In genomic region chr14:56482306-56482705, GRCh38 we compare ENCODE assay signal across 9 cellular contexts.
DNase-seq lines count a peak whose midpoint lies in the region; ATAC-seq and TF ChIP-seq lines count a peak whose summit lies in the region.
"Had no signal": no experiment of that assay in that cellular context is flagged by ENCODE, and none has a peak within 500 bp of the region (broad histone marks: within the 10 kb centered on the region; RNA-seq: fewer than 3 reads in every experiment).

No MANE protein-coding gene starts in this region.

- H3K27me3 ChIP-seq in cardiac muscle cell (no peaks in the 10 kb centered on the region), heart left ventricle (no peaks in the 10 kb centered on the region)

- no peak overlapping the region for H3K4me3 ChIP-seq in cardiac muscle cell
- no peak overlapping the region for H3K4me3 ChIP-seq in heart left ventricle

- WGBS in heart left ventricle, 4 donors = 57 to 68% (median 59%) methylated on average over 5 of the region's 5 CpGs

- no peak overlapping the region for H3K4me3 Mint-ChIP-seq in natural killer cell
- H3K4me3 Mint-ChIP-seq: activated naive CD8-positive, alpha-beta T cell treated with anti-CD3 and anti-CD28 coated beads, Interleukin-2, amount 50 U/mL, for 24 hours had no signal

- peaks cover 14 to 19% of the 10 kb centered on the region in 2 donors for H3K27me3 Mint-ChIP-seq in natural killer cell (ENCODE audit: low read depth in 2 of 2)

- ATAC-seq in heart left ventricle (no peak), GM18868 (IDR thresholded peaks at IDR 0.05; ENCODE audit: unreplicated experiment) (no peak), natural killer cell (no peak), Right ventricle myocardium superior (ENCODE audit: poor library complexity) (no peak)
- ATAC-seq: activated naive CD8-positive, alpha-beta T cell treated with anti-CD3 and anti-CD28 coated beads, Interleukin-2, amount 50 U/mL, for 24 hours had no signal

- no peaks in the 10 kb centered on the region for H3K36me3 ChIP-seq in cardiac muscle cell
- H3K36me3 ChIP-seq in heart left ventricle = no peaks in the 10 kb centered on the region

- H3K27ac ChIP-seq in cardiac muscle cell (no peak overlapping the region), heart left ventricle (no peak overlapping the region)

- intact Hi-C loops in heart left ventricle (cut with DNase I) = no loop called here
- intact Hi-C loops in natural killer cell (cut with micrococcal nuclease) = no loop called here
- intact Hi-C loops in Right ventricle myocardium superior (cut with DNase I) = no loop called here

- H3K36me3 Mint-ChIP-seq in natural killer cell = no peaks in the 10 kb centered on the region

- no peak for TF ChIP-seq POLR2A in heart left ventricle (IDR thresholded peaks at IDR 0.05)

- DNase-seq in cardiac muscle cell (ENCODE audit: low read depth in 1 of 2, low spot score in 1 of 2) (peak; percentile 46 to 51), heart left ventricle (no peak), NCI-H524 treated with DMSO at 0.1 percent for 48 hours (lab: John Stamatoyannopoulos, UW) (peak; percentile 44), ecto neural progenitor cell (ENCODE audit: low spot score) (peak; percentile 60), natural killer cell (no peak), Right ventricle myocardium superior (no peak)
- DNase-seq in activated effector memory CD4-positive, alpha-beta T cell treated with anti-CD3 and anti-CD28 coated beads, Interleukin-2, amount 50 U/mL, for 16 hours = no peak
- DNase-seq: activated naive CD8-positive, alpha-beta T cell treated with anti-CD3 and anti-CD28 coated beads, Interleukin-2, amount 50 U/mL, for 24 hours had no signal

- no peaks in the 10 kb centered on the region for H3K9me3 Mint-ChIP-seq in natural killer cell
- H3K9me3 Mint-ChIP-seq: activated naive CD8-positive, alpha-beta T cell treated with anti-CD3 and anti-CD28 coated beads, Interleukin-2, amount 50 U/mL, for 24 hours had no signal

- no peaks in the 10 kb centered on the region for H3K4me1 ChIP-seq in cardiac muscle cell (ENCODE audit: low read depth)
- H3K4me1 ChIP-seq in heart left ventricle = no peaks in the 10 kb centered on the region

- TF ChIP-seq CTCF in cardiac muscle cell (IDR thresholded peaks at IDR 0.05; ENCODE audit: low read depth, low read length) (peak; percentile 32), heart left ventricle (IDR thresholded peaks at IDR 0.05) (no peak), natural killer cell (IDR thresholded peaks at IDR 0.05) (no peak)

- H3K9me3 ChIP-seq in cardiac muscle cell (ENCODE audit: low read depth) (no peaks in the 10 kb centered on the region), heart left ventricle (no peaks in the 10 kb centered on the region)

- no peaks in the 10 kb centered on the region for H3K4me1 Mint-ChIP-seq in natural killer cell
- H3K4me1 Mint-ChIP-seq: activated naive CD8-positive, alpha-beta T cell treated with anti-CD3 and anti-CD28 coated beads, Interleukin-2, amount 50 U/mL, for 24 hours had no signal

- no peak overlapping the region for H3K27ac Mint-ChIP-seq in natural killer cell
- H3K27ac Mint-ChIP-seq: activated naive CD8-positive, alpha-beta T cell treated with anti-CD3 and anti-CD28 coated beads, Interleukin-2, amount 50 U/mL, for 24 hours had no signal

Comparison
In these comparisons a context has a peak if more than half of its experiments do, and no peak if none do; other contexts are left out.
1. DNase-seq: peak in cardiac muscle cell (2 of 2), NCI-H524 treated with DMSO at 0.1 percent for 48 hours (single experiment) and ecto neural progenitor cell (single experiment); none in heart left ventricle (0 of 5), activated effector memory CD4-positive, alpha-beta T cell treated with anti-CD3 and anti-CD28 coated beads, Interleukin-2, amount 50 U/mL, for 16 hours (single experiment), natural killer cell (single experiment) and Right ventricle myocardium superior (single experiment).